Comparison of ENCODE assay signal across 8 cellular contexts in the genomic region with DNA sequence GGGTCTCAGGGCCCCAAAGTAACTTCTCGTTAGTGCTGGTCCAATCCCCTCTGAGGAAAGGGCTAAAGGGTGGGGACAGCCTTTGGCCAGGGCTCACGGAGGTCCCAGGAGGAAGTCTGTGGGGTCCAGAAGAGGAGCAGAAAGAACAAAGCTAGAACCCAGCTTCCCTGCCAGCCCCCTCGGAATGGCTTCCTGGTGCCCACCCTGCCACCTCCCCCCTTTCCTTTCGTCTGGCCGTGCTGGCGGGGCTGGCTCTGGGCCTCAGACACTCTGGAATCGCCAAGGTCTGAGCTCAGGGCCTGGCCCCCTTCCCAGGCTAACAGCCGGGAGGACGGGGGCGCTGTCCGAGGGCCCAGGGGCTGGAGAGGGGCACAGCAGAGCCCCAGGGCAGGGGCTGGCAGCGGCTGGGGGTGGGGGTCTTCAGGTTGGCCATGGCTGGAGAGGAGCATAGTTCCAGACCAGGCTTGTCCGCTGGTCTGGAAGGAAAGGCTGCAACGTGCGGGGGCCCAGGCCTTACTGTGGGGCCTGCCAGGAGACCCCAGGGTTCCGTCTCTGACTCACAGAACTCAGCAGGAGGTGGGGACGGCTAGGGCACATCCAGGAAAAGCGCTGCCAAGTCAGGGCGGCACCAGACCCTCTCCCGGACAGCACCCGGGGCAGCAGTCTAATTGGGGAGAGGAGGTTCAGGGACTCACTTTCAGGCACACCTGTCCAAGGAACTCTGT. TPM values are rescaled to one million over a fixed set of nuclear protein-coding genes. Genes with fewer than 3 reads are reported as not detected.
DNase-seq lines count a peak whose midpoint lies in the region; ATAC-seq and TF ChIP-seq lines count a peak whose summit lies in the region.

No MANE protein-coding gene starts in this region.

- no peak overlapping the region for H3K27ac ChIP-seq in GM23338 (ENCODE audit: low read depth)
- peak overlapping the region; percentile 99 for H3K27ac ChIP-seq in psoas muscle

- peaks cover 44% of the 10 kb centered on the region for H3K4me1 ChIP-seq in GM23338 (ENCODE audit: insufficient read depth)
- peaks cover 59% of the 10 kb centered on the region for H3K4me1 ChIP-seq in psoas muscle

- H3K4me1 Mint-ChIP-seq in GM23338 (peaks cover 53% of the 10 kb centered on the region), glutamatergic neuron (ENCODE audit: low read depth, unreplicated experiment) (peaks cover 11% of the 10 kb centered on the region)
- peaks cover 59% of the 10 kb centered on the region for H3K4me1 Mint-ChIP-seq in activated CD4-positive, alpha-beta memory T cell treated with anti-CD3 and anti-CD28 coated beads for 36 hours (ENCODE audit: low read depth)

- DNase-seq in GM23338 (ENCODE audit: low spot score): no peak
- no peak for DNase-seq in activated CD4-positive, alpha-beta memory T cell treated with anti-CD3 and anti-CD28 coated beads for 36 hours
- DNase-seq in glutamatergic neuron: no peak
- DNase-seq in psoas muscle: peak; percentile 78 to 88
- no peak for DNase-seq in HuH-7 (ENCODE audit: low spot score)
- DNase-seq in islet precursor cell: no peak

- H3K4me2 ChIP-seq in GM23338: peak overlapping the region; percentile 89

- H3K9me2 ChIP-seq in GM23338 (ENCODE audit: insufficient read depth): no peaks in the 10 kb centered on the region

- ATAC-seq in GM23338: peak; percentile 6
- ATAC-seq in psoas muscle: peak; percentile 31 to 74 (median 59)
- ATAC-seq in HG03139 (IDR thresholded peaks at IDR 0.05; ENCODE audit: unreplicated experiment): no peak
- ATAC-seq in GM21367 (IDR thresholded peaks at IDR 0.05; ENCODE audit: unreplicated experiment): no peak

- H3K36me3 Mint-ChIP-seq in GM23338 (ENCODE audit: low read depth): no peaks in the 10 kb centered on the region; the same call in 2 of the 3 replicates
- no peaks in the 10 kb centered on the region for H3K36me3 Mint-ChIP-seq in activated CD4-positive, alpha-beta memory T cell treated with anti-CD3 and anti-CD28 coated beads for 36 hours
- H3K36me3 Mint-ChIP-seq in glutamatergic neuron (ENCODE audit: unreplicated experiment): no peaks in the 10 kb centered on the region

- H3K27me3 Mint-ChIP-seq in GM23338 (ENCODE audit: insufficient read depth, low read depth, poor library complexity) (peaks cover 45% of the 10 kb centered on the region), glutamatergic neuron (ENCODE audit: unreplicated experiment) (peaks cover 17% of the 10 kb centered on the region)
- H3K27me3 Mint-ChIP-seq in activated CD4-positive, alpha-beta memory T cell treated with anti-CD3 and anti-CD28 coated beads for 36 hours: no peaks in the 10 kb centered on the region

- peak overlapping the region; percentile 72 for H3K4me3 ChIP-seq in GM23338
- H3K4me3 ChIP-seq in psoas muscle: peak overlapping the region; percentile 75

- 18 to 29% (median 22%) methylated on average over 20 to 21 of the region's 21 CpGs for WGBS in psoas muscle, 3 donors

- peak overlapping the region; percentile 91 for H2AFZ ChIP-seq in GM23338

- H3K27me3 ChIP-seq in GM23338 (ENCODE audit: insufficient read depth) (peaks cover 57% of the 10 kb centered on the region), psoas muscle (ENCODE audit: insufficient read depth in 3 of 3, low read length in 2 of 3) (no peaks in the 10 kb centered on the region)

- peaks cover 14% of the 10 kb centered on the region; the same call in 1 of the 2 replicates for H3F3A ChIP-seq in GM23338 (replicated peaks; ENCODE audit: low read depth)

- H3K9me3 Mint-ChIP-seq in GM23338 (no peaks in the 10 kb centered on the region), glutamatergic neuron (ENCODE audit: unreplicated experiment) (peaks cover 8% of the 10 kb centered on the region)
- H3K9me3 Mint-ChIP-seq in activated CD4-positive, alpha-beta memory T cell treated with anti-CD3 and anti-CD28 coated beads for 36 hours: no peaks in the 10 kb centered on the region

- H4K20me1 ChIP-seq in GM23338 (replicated peaks; ENCODE audit: insufficient read depth): no peaks in the 10 kb centered on the region

- H3K27ac Mint-ChIP-seq in GM23338 (no peak overlapping the region), glutamatergic neuron (ENCODE audit: unreplicated experiment) (no peak overlapping the region)
- peak overlapping the region; percentile 81 for H3K27ac Mint-ChIP-seq in activated CD4-positive, alpha-beta memory T cell treated with anti-CD3 and anti-CD28 coated beads for 36 hours

- TF ChIP-seq CTCF in GM23338 (conservative IDR thresholded peaks at IDR 0.05; ENCODE audit: low read depth in 2 of 2) (peak; percentile 10 to 19; a peak in 1 of 4 replicates), glutamatergic neuron (IDR thresholded peaks at IDR 0.05; ENCODE audit: partially characterized antibody, unreplicated experiment) (no peak), psoas muscle (IDR thresholded peaks at IDR 0.05) (peak; percentile 11)

- POLR2A ChIA-PET in activated CD4-positive, alpha-beta memory T cell treated with anti-CD3 and anti-CD28 coated beads for 36 hours (lab: Charles Lee): interaction anchor here (1.3 to 3.5 kb wide), 3 partner anchors 11 to 60 kb away, joined by 3 to 28 read pairs (median 6); partner anchors contain the start of genes EHBP1L1, MALAT1 and ZNRD2

- CTCF ChIA-PET in activated CD4-positive, alpha-beta memory T cell treated with anti-CD3 and anti-CD28 coated beads for 36 hours (lab: Charles Lee): interaction anchor here (1.0 to 2.5 kb wide), 5 partner anchors 12 to 35 kb away, joined by 3 to 21 read pairs (median 7); partner anchors contain the start of gene FAM89B

- H3K4me3 Mint-ChIP-seq in GM23338 (peak overlapping the region; percentile 66), glutamatergic neuron (ENCODE audit: unreplicated experiment) (peak overlapping the region; percentile 34)
- H3K4me3 Mint-ChIP-seq in activated CD4-positive, alpha-beta memory T cell treated with anti-CD3 and anti-CD28 coated beads for 36 hours: peak overlapping the region; percentile 57

- H3K36me3 ChIP-seq in GM23338 (ENCODE audit: insufficient read depth): no peaks in the 10 kb centered on the region
- H3K36me3 ChIP-seq in psoas muscle (ENCODE audit: insufficient read depth in 1 of 2, low read depth in 1 of 2): peaks cover 0 to 4% of the 10 kb centered on the region in 2 donors

- no peaks in the 10 kb centered on the region for H3K9me3 ChIP-seq in psoas muscle

- intact Hi-C loops in activated CD4-positive, alpha-beta memory T cell treated with anti-CD3 and anti-CD28 coated beads for 36 hours (cut with micrococcal nuclease): loop anchor here (1.0 kb wide), 1 partner anchor 7 kb away; no protein-coding TSS in a partner anchor
- intact Hi-C loops in psoas muscle (cut with DNase I): loop anchor here in 1 of 2 donors (2.0 kb wide), 1 partner anchor 18 kb away; the partner anchor contains the start of gene EHBP1L1

- no peaks in the 10 kb centered on the region for H3K79me2 ChIP-seq in GM23338 (replicated peaks; ENCODE audit: insufficient read depth)

TF ChIP-seq in GM23338, 12 proteins besides CTCF, POLR2A, EP300 and RAD21 (continues in another document):
- TF ChIP-seq, protein P1, sequence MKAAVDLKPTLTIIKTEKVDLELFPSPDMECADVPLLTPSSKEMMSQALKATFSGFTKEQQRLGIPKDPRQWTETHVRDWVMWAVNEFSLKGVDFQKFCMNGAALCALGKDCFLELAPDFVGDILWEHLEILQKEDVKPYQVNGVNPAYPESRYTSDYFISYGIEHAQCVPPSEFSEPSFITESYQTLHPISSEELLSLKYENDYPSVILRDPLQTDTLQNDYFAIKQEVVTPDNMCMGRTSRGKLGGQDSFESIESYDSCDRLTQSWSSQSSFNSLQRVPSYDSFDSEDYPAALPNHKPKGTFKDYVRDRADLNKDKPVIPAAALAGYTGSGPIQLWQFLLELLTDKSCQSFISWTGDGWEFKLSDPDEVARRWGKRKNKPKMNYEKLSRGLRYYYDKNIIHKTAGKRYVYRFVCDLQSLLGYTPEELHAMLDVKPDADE (IDR thresholded peaks at IDR 0.05): no peak
- TF ChIP-seq POLR2AphosphoS5 (IDR thresholded peaks at IDR 0.05; ENCODE audit: low read depth): no peak
- TF ChIP-seq ZNF331 (CRISPR knock-in tag; IDR thresholded peaks at IDR 0.05; ENCODE audit: low read depth): no peak

RNA-seq across cellular contexts. Expression of gene LTBP3, which starts 0.8 kb away (rescaled TPM):
- total RNA-seq in GM23338 (2014; rRNA removed; shearing (Covaris generic)): 29.2 and 29.8 TPM in 2 replicates
- 9.5 and 11.9 TPM in 2 replicates for polyA plus RNA-seq in GM23338 (2016; fragmentation: Nextera tagmentation; extraction: Ambion mirVana)
- 10 to 100 TPM; 60.7 to 63.3 TPM for total RNA-seq in activated CD4-positive, alpha-beta memory T cell treated with anti-CD3 and anti-CD28 coated beads for 36 hours
- 2.5 TPM for total RNA-seq in glutamatergic neuron (ENCODE audit: unreplicated experiment)
- 10 to 100 TPM; 27.9 to 82.3 (median 51.4) TPM for total RNA-seq in psoas muscle
- 10 to 100 TPM; 12.7 to 19.2 (median 17.2) TPM for polyA plus RNA-seq in psoas muscle

RNA-seq across cellular contexts. Expression of gene ZNRD2, which starts 11.3 kb away (rescaled TPM):
- 78.1 and 78.6 TPM in 2 replicates for total RNA-seq in GM23338 (2014; rRNA removed; shearing (Covaris generic))
- polyA plus RNA-seq in GM23338 (2016; fragmentation: Nextera tagmentation; extraction: Ambion mirVana) (140 and 148 TPM in 2 replicates), psoas muscle (100 to 1,000 TPM in 1 of 3 donors, 10 to 100 TPM in 2; 58.8 to 118 (median 94.2) TPM)
- total RNA-seq in activated CD4-positive, alpha-beta memory T cell treated with anti-CD3 and anti-CD28 coated beads for 36 hours: 10 to 100 TPM; 48.1 to 51.1 TPM
- total RNA-seq in glutamatergic neuron (ENCODE audit: unreplicated experiment) (37.9 TPM), psoas muscle (10 to 100 TPM; 31.6 to 43.5 (median 38.0) TPM)

RNA-seq across cellular contexts. Expression of gene FAM89B, which starts 13.4 kb away (rescaled TPM):
- 16.0 and 18.2 TPM in 2 replicates for total RNA-seq in GM23338 (2014; rRNA removed; shearing (Covaris generic))
- polyA plus RNA-seq in GM23338 (2016; fragmentation: Nextera tagmentation; extraction: Ambion mirVana) (13.0 and 13.9 TPM in 2 replicates), psoas muscle (100 to 1,000 TPM in 1 of 3 donors, 10 to 100 TPM in 2; 66.9 to 112 (median 67.4) TPM)
- total RNA-seq in activated CD4-positive, alpha-beta memory T cell treated with anti-CD3 and anti-CD28 coated beads for 36 hours: 10 to 100 TPM; 25.3 to 28.3 TPM
- total RNA-seq in glutamatergic neuron (ENCODE audit: unreplicated experiment) (184 TPM), psoas muscle (100 to 1,000 TPM in 1 of 4 donors, 10 to 100 TPM in 3; 59.0 to 110 (median 66.9) TPM)

RNA-seq across cellular contexts. Expression of gene EHBP1L1, which starts 16.9 kb away (rescaled TPM):
- total RNA-seq in GM23338 (2014; rRNA removed; shearing (Covaris generic)): 10.9 and 12.6 TPM in 2 replicates
- polyA plus RNA-seq in GM23338 (2016; fragmentation: Nextera tagmentation; extraction: Ambion mirVana): 1.4 and 2.9 TPM in 2 replicates
- total RNA-seq in activated CD4-positive, alpha-beta memory T cell treated with anti-CD3 and anti-CD28 coated beads for 36 hours: 100 to 1,000 TPM; 137 to 141 TPM
- 14.2 TPM for total RNA-seq in glutamatergic neuron (ENCODE audit: unreplicated experiment)
- total RNA-seq in psoas muscle: 100 to 1,000 TPM; 208 to 345 (median 282) TPM
- polyA plus RNA-seq in psoas muscle: 100 to 1,000 TPM; 114 to 177 (median 170) TPM

RNA-seq across cellular contexts. Expression of gene SCYL1, which starts 34.1 kb away (rescaled TPM):
- total RNA-seq in GM23338 (2014; rRNA removed; shearing (Covaris generic)): 55.1 and 66.1 TPM in 2 replicates
- polyA plus RNA-seq in GM23338 (2016; fragmentation: Nextera tagmentation; extraction: Ambion mirVana) (52.7 and 61.7 TPM in 2 replicates), psoas muscle (10 to 100 TPM; 66.9 to 87.4 (median 79.4) TPM)
- total RNA-seq in activated CD4-positive, alpha-beta memory T cell treated with anti-CD3 and anti-CD28 coated beads for 36 hours: 10 to 100 TPM; 67.8 to 69.8 TPM
- total RNA-seq in glutamatergic neuron (ENCODE audit: unreplicated experiment) (80.0 TPM), psoas muscle (100 to 1,000 TPM in 1 of 4 donors, 10 to 100 TPM in 3; 77.8 to 106 (median 92.6) TPM)

Comparison
In these comparisons a context has a peak if more than half of its experiments do, and no peak if none do; other contexts are left out.
1. ATAC-seq: peak in GM23338 (single experiment) and psoas muscle (4 of 4); none in HG03139 (single experiment) and GM21367 (single experiment).
2. DNase-seq: peak in psoas muscle (2 of 2); none in GM23338 (single experiment), activated CD4-positive, alpha-beta memory T cell treated with anti-CD3 and anti-CD28 coated beads for 36 hours (single experiment), glutamatergic neuron (single experiment), HuH-7 (single experiment) and islet precursor cell (single experiment).
3. Peak in every context shown above with its lines, with median percentiles within 50 percentile points of each other: H3K4me3 Mint-ChIP-seq.